Comparison of ENCODE assay signal across 1 cellular context in the genomic region with DNA sequence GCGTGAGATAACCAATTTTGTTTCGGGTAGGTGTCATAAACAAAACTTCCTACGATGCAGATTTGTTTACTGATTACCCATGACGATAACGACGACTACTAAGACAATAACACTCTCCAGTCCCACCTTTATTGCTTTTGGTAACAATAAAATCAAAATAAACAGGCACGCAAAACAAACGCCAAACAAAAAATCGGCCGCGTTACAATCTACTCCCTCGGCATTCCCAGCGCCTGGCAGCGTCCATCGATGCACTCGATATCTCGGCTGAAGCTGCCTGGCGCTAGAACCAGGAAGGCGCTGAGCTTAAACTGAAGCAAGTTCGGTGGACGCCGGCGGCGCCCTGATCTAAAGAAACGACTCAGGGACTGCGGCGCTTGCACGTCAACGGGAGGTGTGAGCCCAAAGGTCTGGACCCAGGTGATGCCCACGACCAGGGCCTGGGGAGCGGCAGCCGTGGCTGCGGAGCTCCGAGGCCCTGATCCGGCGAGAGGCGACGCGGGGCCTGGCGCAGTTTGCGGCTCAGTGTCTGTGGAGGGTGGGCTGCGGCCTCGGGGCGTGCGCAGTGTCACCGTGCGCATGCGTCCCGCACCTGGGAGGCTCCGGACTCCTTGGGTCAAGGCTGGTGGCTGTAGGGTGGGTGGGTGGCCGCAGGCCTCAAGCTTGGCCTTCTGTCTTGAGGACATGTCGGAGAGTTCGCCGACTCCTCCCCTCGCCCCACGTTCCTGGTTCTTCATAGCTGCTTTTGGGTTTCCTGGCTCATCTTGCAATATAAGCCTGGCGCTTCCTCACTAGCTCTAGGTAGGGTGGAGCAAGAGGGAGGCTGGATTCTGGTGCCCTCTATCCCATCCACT.
A peak's percentile ranks its signal among the peaks of the same experiment; 100 is the strongest.
TF ChIP-seq lines count a peak whose summit lies in the region.

A gene with protein sequence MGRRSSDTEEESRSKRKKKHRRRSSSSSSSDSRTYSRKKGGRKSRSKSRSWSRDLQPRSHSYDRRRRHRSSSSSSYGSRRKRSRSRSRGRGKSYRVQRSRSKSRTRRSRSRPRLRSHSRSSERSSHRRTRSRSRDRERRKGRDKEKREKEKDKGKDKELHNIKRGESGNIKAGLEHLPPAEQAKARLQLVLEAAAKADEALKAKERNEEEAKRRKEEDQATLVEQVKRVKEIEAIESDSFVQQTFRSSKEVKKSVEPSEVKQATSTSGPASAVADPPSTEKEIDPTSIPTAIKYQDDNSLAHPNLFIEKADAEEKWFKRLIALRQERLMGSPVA (plus strand): TSS at position 286 of the 854 bp plus-strand sequence. CDS start 12,016 bp downstream, outside the sequence.

TF ChIP-seq in HepG2, 621 proteins besides CTCF, POLR2A, EP300 and RAD21 (continued from another document):
- TF ChIP-seq, protein P1, sequence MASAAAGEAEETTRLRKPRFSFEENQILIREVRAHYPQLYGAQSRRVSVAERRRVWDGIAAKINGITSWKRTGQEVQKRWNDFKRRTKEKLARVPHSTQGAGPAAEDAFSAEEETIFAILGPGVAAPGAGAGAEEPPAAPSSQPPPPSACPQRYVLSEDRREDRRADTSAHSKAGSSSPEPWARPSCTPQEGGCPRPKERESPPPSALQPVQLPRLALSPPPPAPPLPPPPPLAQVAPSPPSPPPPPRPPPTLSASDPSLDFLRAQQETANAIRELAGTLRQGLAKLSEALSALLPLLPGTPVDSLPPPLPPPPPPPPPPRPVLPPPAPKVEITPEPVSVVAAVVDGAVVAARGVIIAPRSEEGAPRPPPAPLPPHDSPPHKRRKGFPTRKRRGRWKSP (CRISPR knock-in tag; IDR thresholded peaks at IDR 0.05), result peak; percentile 99
- TF ChIP-seq ZNF224 (CRISPR knock-in tag; IDR thresholded peaks at IDR 0.05), result peak; percentile 78; the same call in 1 of the 2 replicates
- TF ChIP-seq NFIC (IDR thresholded peaks at IDR 0.05; ENCODE audit: low read length), result no peak
- no peak for TF ChIP-seq GTF3A (CRISPR knock-in tag; conservative IDR thresholded peaks at IDR 0.05)
- no peak; the same call in 1 of the 2 replicates for TF ChIP-seq ZNF790 (CRISPR knock-in tag; IDR thresholded peaks at IDR 0.05; ENCODE audit: borderline replicate concordance)
- TF ChIP-seq, protein P2, sequence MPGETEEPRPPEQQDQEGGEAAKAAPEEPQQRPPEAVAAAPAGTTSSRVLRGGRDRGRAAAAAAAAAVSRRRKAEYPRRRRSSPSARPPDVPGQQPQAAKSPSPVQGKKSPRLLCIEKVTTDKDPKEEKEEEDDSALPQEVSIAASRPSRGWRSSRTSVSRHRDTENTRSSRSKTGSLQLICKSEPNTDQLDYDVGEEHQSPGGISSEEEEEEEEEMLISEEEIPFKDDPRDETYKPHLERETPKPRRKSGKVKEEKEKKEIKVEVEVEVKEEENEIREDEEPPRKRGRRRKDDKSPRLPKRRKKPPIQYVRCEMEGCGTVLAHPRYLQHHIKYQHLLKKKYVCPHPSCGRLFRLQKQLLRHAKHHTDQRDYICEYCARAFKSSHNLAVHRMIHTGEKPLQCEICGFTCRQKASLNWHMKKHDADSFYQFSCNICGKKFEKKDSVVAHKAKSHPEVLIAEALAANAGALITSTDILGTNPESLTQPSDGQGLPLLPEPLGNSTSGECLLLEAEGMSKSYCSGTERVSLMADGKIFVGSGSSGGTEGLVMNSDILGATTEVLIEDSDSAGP (CRISPR knock-in tag; IDR thresholded peaks at IDR 0.05; ENCODE audit: borderline replicate concordance), result peak; percentile 93
- TF ChIP-seq SAFB2 (CRISPR knock-in tag; IDR thresholded peaks at IDR 0.05; ENCODE audit: borderline replicate concordance, low read depth), result no peak; the same call in 1 of the 2 replicates
- TF ChIP-seq KMT2B (CRISPR knock-in tag; IDR thresholded peaks at IDR 0.05), result peak; percentile 100
- TF ChIP-seq NFE2L1 (CRISPR knock-in tag; IDR thresholded peaks at IDR 0.05; ENCODE audit: borderline replicate concordance), result no peak
- no peak for TF ChIP-seq THYN1 (CRISPR knock-in tag; IDR thresholded peaks at IDR 0.05; ENCODE audit: borderline replicate concordance, low read depth)
- peak; percentile 94 for TF ChIP-seq EED (CRISPR knock-in tag; IDR thresholded peaks at IDR 0.05)
- TF ChIP-seq CEBPB (IDR thresholded peaks at IDR 0.05; ENCODE audit: borderline replicate concordance, low read depth, low read length), result no peak
- no peak for TF ChIP-seq ZNF17 (CRISPR knock-in tag; IDR thresholded peaks at IDR 0.05)
- no peak for TF ChIP-seq CHD4 (IDR thresholded peaks at IDR 0.05; ENCODE audit: borderline replicate concordance, low read length)
- TF ChIP-seq, protein P3, sequence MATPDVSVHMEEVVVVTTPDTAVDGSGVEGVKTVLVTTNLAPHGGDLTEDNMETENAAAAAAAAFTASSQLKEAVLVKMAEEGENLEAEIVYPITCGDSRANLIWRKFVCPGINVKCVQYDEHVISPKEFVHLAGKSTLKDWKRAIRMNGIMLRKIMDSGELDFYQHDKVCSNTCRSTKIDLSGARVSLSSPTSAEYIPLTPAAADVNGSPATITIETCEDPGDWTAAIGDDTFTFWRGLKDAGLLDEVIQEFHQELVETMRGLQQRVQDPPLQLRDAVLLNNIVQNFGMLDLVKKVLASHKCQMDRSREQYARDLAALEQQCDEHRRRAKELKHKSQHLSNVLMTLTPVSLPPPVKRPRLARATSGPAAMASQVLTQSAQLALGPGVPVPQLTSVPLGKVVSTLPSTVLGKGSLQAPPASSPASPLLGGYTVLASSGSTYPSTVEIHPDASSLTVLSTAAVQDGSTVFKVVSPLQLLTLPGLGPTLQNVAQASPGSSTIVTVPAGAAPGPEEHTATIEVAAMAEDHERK (CRISPR knock-in tag; IDR thresholded peaks at IDR 0.05; ENCODE audit: low read depth), result peak; percentile 76
- TF ChIP-seq ZNF501 (CRISPR knock-in tag; IDR thresholded peaks at IDR 0.05), result peak; percentile 96
- peak; percentile 100 for TF ChIP-seq PHF8 (CRISPR knock-in tag; IDR thresholded peaks at IDR 0.05)
TF ChIP-seq in HepG2: peak in this region for 381.
